In genomic region chr5:111454198-111454606, GRCh38 we compare ENCODE assay signal across 10 cellular contexts. TPM values are rescaled to one million over a fixed set of nuclear protein-coding genes. Genes with fewer than 3 reads are reported as not detected.
DNase-seq lines count a peak whose midpoint lies in the region; ATAC-seq and TF ChIP-seq lines count a peak whose summit lies in the region.
"Had no signal": no experiment of that assay in that cellular context is flagged by ENCODE, and none has a peak within 500 bp of the region (broad histone marks: within the 10 kb centered on the region; RNA-seq: fewer than 3 reads in every experiment).

No MANE protein-coding gene starts in this region.

- H3K27me3 ChIP-seq in effector memory CD4-positive, alpha-beta T cell (replicated peaks; ENCODE audit: control insufficient read depth, insufficient read depth, low read length, poor library complexity, severe bottlenecking), result no peaks in the 10 kb centered on the region
- H3K27me3 ChIP-seq: left lung had no signal

- no peak for ATAC-seq in effector memory CD8-positive, alpha-beta T cell (replicated peaks)
- ATAC-seq: left lung, right cardiac atrium had no signal

- H3K36me3 ChIP-seq in effector memory CD4-positive, alpha-beta T cell (ENCODE audit: control insufficient read depth, insufficient read depth, low read length), result peaks cover 34% of the 10 kb centered on the region
- H3K36me3 ChIP-seq: left lung had no signal

- no peaks in the 10 kb centered on the region for H3K4me1 ChIP-seq in effector memory CD4-positive, alpha-beta T cell (ENCODE audit: control insufficient read depth, insufficient read depth, low read length, poor library complexity, severe bottlenecking)
- H3K4me1 ChIP-seq: left lung had no signal

- no peaks in the 10 kb centered on the region for H3K9me3 Mint-ChIP-seq in brain
- no peaks in the 10 kb centered on the region for H3K9me3 Mint-ChIP-seq in effector memory CD8-positive, alpha-beta T cell

- H3K27me3 Mint-ChIP-seq in brain, result no peaks in the 10 kb centered on the region
- H3K27me3 Mint-ChIP-seq in effector memory CD8-positive, alpha-beta T cell, result no peaks in the 10 kb centered on the region

- no peaks in the 10 kb centered on the region for H3K9me3 ChIP-seq in effector memory CD4-positive, alpha-beta T cell (ENCODE audit: control insufficient read depth, low read length)
- H3K9me3 ChIP-seq: left lung had no signal

- H3K4me1 Mint-ChIP-seq in brain, result peaks cover 30% of the 10 kb centered on the region
- H3K4me1 Mint-ChIP-seq in effector memory CD8-positive, alpha-beta T cell (ENCODE audit: low read depth in 2 of 2), result peaks cover 0 to 4% of the 10 kb centered on the region in 2 donors

- TF ChIP-seq CTCF in brain (conservative IDR thresholded peaks at IDR 0.05), result no peak

- H3K27ac ChIP-seq in effector memory CD4-positive, alpha-beta T cell (ENCODE audit: insufficient read depth, low read length, poor library complexity, severe bottlenecking), result no peak overlapping the region
- H3K27ac ChIP-seq: left lung had no signal

- H3K4me3 Mint-ChIP-seq in brain, result peak overlapping the region in 4 of 5 experiments; percentile 10 to 54 (median 24)
- no peak overlapping the region for H3K4me3 Mint-ChIP-seq in effector memory CD8-positive, alpha-beta T cell

- no peak overlapping the region for H3K4me3 ChIP-seq in effector memory CD4-positive, alpha-beta T cell (ENCODE audit: insufficient read depth, low read depth, low read length, poor library complexity, severe bottlenecking)
- H3K4me3 ChIP-seq: left lung had no signal

- peak overlapping the region; percentile 71 to 96 (median 78) for H3K27ac Mint-ChIP-seq in brain
- no peak overlapping the region for H3K27ac Mint-ChIP-seq in effector memory CD8-positive, alpha-beta T cell

- H3K36me3 Mint-ChIP-seq in brain, result peaks cover 12% of the 10 kb centered on the region
- peaks cover 25% of the 10 kb centered on the region for H3K36me3 Mint-ChIP-seq in effector memory CD8-positive, alpha-beta T cell (ENCODE audit: insufficient read depth)

- DNase-seq in HCEC 1CT, result peak; percentile 69
- peak; percentile 65 for DNase-seq in NCI-H2171 (lab: John Stamatoyannopoulos, UW)
- DNase-seq in retina, result peak; percentile 50
- no peak for DNase-seq in effector memory CD8-positive, alpha-beta T cell
- DNase-seq in effector memory CD4-positive, alpha-beta T cell, result no peak
- DNase-seq in GM03348 (ENCODE audit: low spot score), result no peak
- DNase-seq: activated naive CD4-positive, alpha-beta T cell treated with anti-CD3 and anti-CD28 coated beads, Interleukin-2, amount 50 U/mL, for 16 hours; left lung; right cardiac atrium had no signal

RNA-seq across cellular contexts. Expression of gene STARD4, which starts 58.1 kb away (rescaled TPM):
- 5.1 TPM for polyA plus RNA-seq in brain (ENCODE audit: insufficient read depth, low read depth, low replicate concordance)

Comparison
In these comparisons a context has a peak if more than half of its experiments do, and no peak if none do; other contexts are left out.
1. DNase-seq: peak in HCEC 1CT (single experiment), NCI-H2171 (single experiment) and retina (single experiment); none in effector memory CD8-positive, alpha-beta T cell (0 of 3), effector memory CD4-positive, alpha-beta T cell (0 of 3) and GM03348 (single experiment).
2. H3K27ac Mint-ChIP-seq: peak in brain (5 of 5); none in effector memory CD8-positive, alpha-beta T cell (0 of 2).
3. H3K4me3 Mint-ChIP-seq: peak in brain (4 of 5); none in effector memory CD8-positive, alpha-beta T cell (0 of 2).